1 cellular context compared by ENCODE assay signal in the genomic region with DNA sequence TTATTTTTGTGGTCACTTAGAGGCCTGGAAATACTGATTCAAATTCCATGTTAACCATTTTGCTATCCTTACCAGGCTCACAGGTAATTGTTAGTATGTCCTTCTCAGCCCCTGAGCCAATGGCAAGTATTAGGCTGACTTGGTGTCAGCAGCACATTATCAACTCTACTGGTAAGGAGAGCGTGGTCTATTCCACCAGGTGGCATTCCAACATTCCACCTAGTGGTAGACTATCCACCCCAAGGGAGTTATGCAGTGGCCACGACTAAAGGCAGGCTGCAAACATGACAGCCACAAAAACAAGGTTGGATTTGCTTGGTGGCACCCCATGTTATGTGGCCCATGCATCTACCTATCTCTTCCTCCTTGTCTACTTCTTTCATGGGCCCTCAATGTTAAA.
TF ChIP-seq lines count a peak whose summit lies in the region.

No MANE protein-coding gene starts in this region.

TF ChIP-seq in HepG2, 621 proteins besides CTCF, POLR2A, EP300 and RAD21 (continued from another document):
- TF ChIP-seq, protein P1, sequence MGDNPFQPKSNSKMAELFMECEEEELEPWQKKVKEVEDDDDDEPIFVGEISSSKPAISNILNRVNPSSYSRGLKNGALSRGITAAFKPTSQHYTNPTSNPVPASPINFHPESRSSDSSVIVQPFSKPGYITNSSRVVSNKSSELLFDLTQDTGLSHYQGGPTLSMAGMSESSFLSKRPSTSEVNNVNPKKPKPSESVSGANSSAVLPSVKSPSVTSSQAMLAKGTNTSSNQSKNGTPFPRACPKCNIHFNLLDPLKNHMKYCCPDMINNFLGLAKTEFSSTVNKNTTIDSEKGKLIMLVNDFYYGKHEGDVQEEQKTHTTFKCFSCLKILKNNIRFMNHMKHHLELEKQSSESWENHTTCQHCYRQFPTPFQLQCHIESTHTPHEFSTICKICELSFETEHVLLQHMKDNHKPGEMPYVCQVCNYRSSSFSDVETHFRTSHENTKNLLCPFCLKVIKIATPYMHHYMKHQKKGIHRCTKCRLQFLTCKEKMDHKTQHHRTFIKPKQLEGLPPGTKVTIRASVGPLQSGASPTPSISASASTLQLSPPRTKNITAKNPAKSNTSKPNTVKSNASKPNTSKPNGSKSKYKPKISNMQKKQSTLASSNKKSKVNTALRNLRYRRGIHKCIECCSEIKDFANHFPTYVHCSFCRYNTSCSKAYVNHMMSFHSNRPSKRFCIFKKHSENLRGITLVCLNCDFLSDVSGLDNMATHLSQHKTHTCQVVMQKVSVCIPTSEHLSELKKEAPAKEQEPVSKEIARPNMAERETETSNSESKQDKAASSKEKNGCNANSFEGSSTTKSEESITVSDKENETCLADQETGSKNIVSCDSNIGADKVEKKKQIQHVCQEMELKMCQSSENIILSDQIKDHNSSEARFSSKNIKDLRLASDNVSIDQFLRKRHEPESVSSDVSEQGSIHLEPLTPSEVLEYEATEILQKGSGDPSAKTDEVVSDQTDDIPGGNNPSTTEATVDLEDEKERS (CRISPR knock-in tag; IDR thresholded peaks at IDR 0.05) = no peak
- TF ChIP-seq SMC3 (IDR thresholded peaks at IDR 0.05; ENCODE audit: low read length) (peak; percentile 97), SOX5 (CRISPR knock-in tag; IDR thresholded peaks at IDR 0.05; ENCODE audit: borderline replicate concordance) (peak; percentile 16; the same call in 1 of the 2 replicates), XRCC5 (optimal IDR thresholded peaks at IDR 0.05; ENCODE audit: low read length) (peak; percentile 57)
